Comparison of ENCODE assay signal across 27 cellular contexts in genomic region chr9:110526426-110526825, GRCh38. TPM values are rescaled to one million over a fixed set of nuclear protein-coding genes. Genes with fewer than 3 reads are reported as not detected.
A peak's percentile ranks its signal among the peaks of the same experiment; 100 is the strongest.
DNase-seq lines count a peak whose midpoint lies in the region; ATAC-seq, FAIRE-seq and TF ChIP-seq lines count a peak whose summit lies in the region.
"Had no signal": no experiment of that assay in that cellular context is flagged by ENCODE, and none has a peak within 500 bp of the region (broad histone marks: within the 10 kb centered on the region; RNA-seq: fewer than 3 reads in every experiment).

No MANE protein-coding gene starts in this region.

- TF ChIP-seq CTCF in AG04450 (IDR thresholded peaks at IDR 0.05; ENCODE audit: low read depth, low read length) (no peak), HFFc6 (IDR thresholded peaks at IDR 0.05) (no peak), astrocyte (IDR thresholded peaks at IDR 0.05; ENCODE audit: insufficient read depth, low read depth, low read length) (no peak), fibroblast of pulmonary artery (IDR thresholded peaks at IDR 0.05; ENCODE audit: low read length, missing control alignments) (no peak), GM23338 (conservative IDR thresholded peaks at IDR 0.05; ENCODE audit: low read depth in 2 of 2) (no peak)

- H3K4me1 Mint-ChIP-seq in HFFc6 (ENCODE audit: low read depth) = peaks cover 16% of the 10 kb centered on the region
- H3K4me1 Mint-ChIP-seq in astrocyte (ENCODE audit: low read depth, unreplicated experiment) = peaks cover 1% of the 10 kb centered on the region
- no peaks in the 10 kb centered on the region for H3K4me1 Mint-ChIP-seq in GM23338
- H3K4me1 Mint-ChIP-seq: activated CD4-positive, alpha-beta T cell treated with anti-CD3 and anti-CD28 coated beads, Interleukin-2, amount 10 ng/mL, durations not matched to agents 7 days and 5 days; activated naive CD8-positive, alpha-beta T cell treated with anti-CD3 and anti-CD28 coated beads, Interleukin-2, amount 10 ng/mL, durations not matched to agents 7 days and 5 days; CD8-positive, alpha-beta memory T cell; T-helper 17 cell had no signal

- DNase-seq in AG04450 (ENCODE audit: low read depth, low spot score) = peak; percentile 42
- peak; percentile 47 for DNase-seq in HFFc6
- peak; percentile 74 for DNase-seq in astrocyte (ENCODE audit: low read depth)
- peak; percentile 85 for DNase-seq in fibroblast of pulmonary artery (ENCODE audit: low read depth)
- DNase-seq in GM23338 (ENCODE audit: low spot score) = no peak
- DNase-seq in AML-193 (lab: John Stamatoyannopoulos, UW) = no peak
- no peak for DNase-seq in germinal center (ENCODE audit: low spot score)
- DNase-seq: ACHN; activated CD4-positive, alpha-beta T cell treated with anti-CD3 and anti-CD28 coated beads, Interleukin-2, amount 10 ng/mL, durations not matched to agents 7 days and 5 days; activated naive CD8-positive, alpha-beta T cell treated with anti-CD3 and anti-CD28 coated beads, Interleukin-2, amount 10 ng/mL, durations not matched to agents 7 days and 5 days; CD8-positive, alpha-beta memory T cell; DMS53; dorsolateral prefrontal cortex; heart left ventricle; KBM-7; left ventricle myocardium superior; stimulated activated CD4-positive, alpha-beta T cell treated with anti-CD3 and anti-CD28 coated beads, Interleukin-1b, Interleukin-23, amount 100 ng/mL, for 48 hours; stimulated activated naive CD4-positive, alpha-beta T cell; T-helper 17 cell; thyroid gland had no signal

- no peak overlapping the region for H3K27ac Mint-ChIP-seq in HFFc6
- H3K27ac Mint-ChIP-seq in astrocyte (ENCODE audit: unreplicated experiment) = no peak overlapping the region
- no peak overlapping the region for H3K27ac Mint-ChIP-seq in GM23338
- H3K27ac Mint-ChIP-seq: activated CD4-positive, alpha-beta T cell treated with anti-CD3 and anti-CD28 coated beads, Interleukin-2, amount 10 ng/mL, durations not matched to agents 7 days and 5 days; activated naive CD8-positive, alpha-beta T cell treated with anti-CD3 and anti-CD28 coated beads, Interleukin-2, amount 10 ng/mL, durations not matched to agents 7 days and 5 days; activated T-helper 2 cell treated with anti-CD3 and anti-CD28 coated beads, Interferon-gamma antibody, Interleukin-2, Interleukin-4, amounts not matched to agents 10 μg/mL and 5 μg/mL and 100 μg/mL, durations not matched to agents 14 hours and 24 hours and 36 hours; CD8-positive, alpha-beta memory T cell; nephron; T-helper 17 cell had no signal

- POLR2A ChIA-PET in AG04450 (lab: Yijun Ruan, JAX) = no interaction called here

- H3K79me2 ChIP-seq in astrocyte (ENCODE audit: insufficient read depth, low read length) = no peaks in the 10 kb centered on the region
- no peaks in the 10 kb centered on the region for H3K79me2 ChIP-seq in GM23338 (replicated peaks; ENCODE audit: insufficient read depth)
- H3K79me2 ChIP-seq: parathyroid adenoma had no signal

- H3K27me3 Mint-ChIP-seq in HFFc6 (ENCODE audit: insufficient read depth) (no peaks in the 10 kb centered on the region), astrocyte (ENCODE audit: low read depth, unreplicated experiment) (no peaks in the 10 kb centered on the region), GM23338 (ENCODE audit: insufficient read depth, low read depth, poor library complexity) (peaks cover 2% of the 10 kb centered on the region)
- H3K27me3 Mint-ChIP-seq: activated naive CD8-positive, alpha-beta T cell treated with anti-CD3 and anti-CD28 coated beads, Interleukin-2, amount 10 ng/mL, durations not matched to agents 7 days and 5 days; CD8-positive, alpha-beta memory T cell; T-helper 17 cell had no signal

- H3K36me3 ChIP-seq in astrocyte (ENCODE audit: insufficient read depth, low read length) (no peaks in the 10 kb centered on the region), GM23338 (ENCODE audit: insufficient read depth) (no peaks in the 10 kb centered on the region)
- H3K36me3 ChIP-seq: heart left ventricle, thyroid gland had no signal

- H3K27me3 ChIP-seq in AG04450 (ENCODE audit: control insufficient read depth, insufficient read depth, low read length) (no peaks in the 10 kb centered on the region), astrocyte (ENCODE audit: insufficient read depth, low read length) (no peaks in the 10 kb centered on the region), GM23338 (ENCODE audit: insufficient read depth) (no peaks in the 10 kb centered on the region)
- H3K27me3 ChIP-seq: dorsolateral prefrontal cortex, heart left ventricle, thyroid gland had no signal

- H3K9me3 ChIP-seq in AG04450 (ENCODE audit: control insufficient read depth, insufficient read depth, low read length) (no peaks in the 10 kb centered on the region), astrocyte (ENCODE audit: insufficient read depth, low read depth, low read length) (no peaks in the 10 kb centered on the region)
- H3K9me3 ChIP-seq: thyroid gland had no signal

- FAIRE-seq in astrocyte (lab: Jason Lieb, UNC) = peak; percentile 90

- H2AFZ ChIP-seq in astrocyte (ENCODE audit: low read depth, low read length) = no peak overlapping the region
- no peak overlapping the region for H2AFZ ChIP-seq in GM23338
- H2AFZ ChIP-seq: parathyroid adenoma had no signal

- H3K4me2 ChIP-seq in astrocyte (ENCODE audit: low read length) (no peak overlapping the region), GM23338 (no peak overlapping the region)

- H3K9me3 Mint-ChIP-seq in HFFc6 (no peaks in the 10 kb centered on the region), astrocyte (ENCODE audit: unreplicated experiment) (no peaks in the 10 kb centered on the region), GM23338 (no peaks in the 10 kb centered on the region)
- H3K9me3 Mint-ChIP-seq: activated CD4-positive, alpha-beta T cell treated with anti-CD3 and anti-CD28 coated beads, Interleukin-2, amount 10 ng/mL, durations not matched to agents 7 days and 5 days; activated naive CD8-positive, alpha-beta T cell treated with anti-CD3 and anti-CD28 coated beads, Interleukin-2, amount 10 ng/mL, durations not matched to agents 7 days and 5 days; activated T-helper 2 cell treated with anti-CD3 and anti-CD28 coated beads, Interferon-gamma antibody, Interleukin-2, Interleukin-4, amounts not matched to agents 10 μg/mL and 5 μg/mL and 100 μg/mL, durations not matched to agents 14 hours and 24 hours and 36 hours had no signal

- no peak overlapping the region for H3K9ac ChIP-seq in astrocyte (ENCODE audit: low read length)
- H3K9ac ChIP-seq: parathyroid adenoma had no signal

- no peak for ATAC-seq in GM23338
- no peak for ATAC-seq in GM18502 (IDR thresholded peaks at IDR 0.05; ENCODE audit: poor library complexity, unreplicated experiment)
- ATAC-seq: heart left ventricle, left ventricle myocardium superior, sciatic nerve, T-helper 17 cell had no signal

- no peaks in the 10 kb centered on the region for H3K9me2 ChIP-seq in GM23338 (ENCODE audit: insufficient read depth)

- CTCF ChIA-PET in AG04450 (lab: Charles Lee) = no interaction called here

- H3K4me3 Mint-ChIP-seq in HFFc6 = no peak overlapping the region
- no peak overlapping the region for H3K4me3 Mint-ChIP-seq in astrocyte (ENCODE audit: unreplicated experiment)
- no peak overlapping the region for H3K4me3 Mint-ChIP-seq in GM23338
- H3K4me3 Mint-ChIP-seq: activated CD4-positive, alpha-beta T cell treated with anti-CD3 and anti-CD28 coated beads, Interleukin-2, amount 10 ng/mL, durations not matched to agents 7 days and 5 days; activated naive CD8-positive, alpha-beta T cell treated with anti-CD3 and anti-CD28 coated beads, Interleukin-2, amount 10 ng/mL, durations not matched to agents 7 days and 5 days; CD8-positive, alpha-beta memory T cell; nephron; T-helper 17 cell had no signal

- no peaks in the 10 kb centered on the region for H3F3A ChIP-seq in GM23338 (replicated peaks; ENCODE audit: low read depth)

- H3K36me3 Mint-ChIP-seq in HFFc6 (ENCODE audit: low read depth) (0 out of 2 replicates have a peak, but pooled peaks cover 5% of the 10 kb centered on the region), astrocyte (ENCODE audit: low read depth, unreplicated experiment) (no peaks in the 10 kb centered on the region), GM23338 (ENCODE audit: low read depth) (no peaks in the 10 kb centered on the region)
- H3K36me3 Mint-ChIP-seq: activated naive CD8-positive, alpha-beta T cell treated with anti-CD3 and anti-CD28 coated beads, Interleukin-2, amount 10 ng/mL, durations not matched to agents 7 days and 5 days; CD8-positive, alpha-beta memory T cell had no signal

- H3K4me3 ChIP-seq in AG04450 (ENCODE audit: low read depth, low read length) (no peak overlapping the region), astrocyte (ENCODE audit: insufficient read depth, low read depth, low read length) (no peak overlapping the region), fibroblast of pulmonary artery (replicated peaks; ENCODE audit: low read depth, low read length) (no peak overlapping the region), GM23338 (no peak overlapping the region)
- H3K4me3 ChIP-seq: dorsolateral prefrontal cortex, heart left ventricle, thyroid gland had no signal

- no peak overlapping the region for H3K27ac ChIP-seq in AG04450 (ENCODE audit: low read depth, low read length)
- H3K27ac ChIP-seq in astrocyte (ENCODE audit: low read depth, low read length) = no peak overlapping the region
- no peak overlapping the region for H3K27ac ChIP-seq in GM23338 (ENCODE audit: low read depth)
- H3K27ac ChIP-seq: dorsolateral prefrontal cortex, epithelial cell of prostate, heart left ventricle, parathyroid adenoma, thyroid gland had no signal

- H4K20me1 ChIP-seq in astrocyte (ENCODE audit: insufficient read depth, low read length) = no peaks in the 10 kb centered on the region
- H4K20me1 ChIP-seq in GM23338 (replicated peaks; ENCODE audit: insufficient read depth) = no peaks in the 10 kb centered on the region

- H3K4me1 ChIP-seq in astrocyte (ENCODE audit: insufficient read depth, low read length) (no peaks in the 10 kb centered on the region), GM23338 (ENCODE audit: insufficient read depth) (no peaks in the 10 kb centered on the region)
- H3K4me1 ChIP-seq: parathyroid adenoma, thyroid gland had no signal

TF ChIP-seq in GM23338, 12 proteins besides CTCF, POLR2A, EP300 and RAD21:
- no peak for TF ChIP-seq EZH2phosphoT487 (IDR thresholded peaks at IDR 0.05; ENCODE audit: unreplicated experiment)
- no peak for TF ChIP-seq ZNF114 (CRISPR knock-in tag; IDR thresholded peaks at IDR 0.05)
- no peak for TF ChIP-seq JUNB (IDR thresholded peaks at IDR 0.05; ENCODE audit: unreplicated experiment)
- no peak for TF ChIP-seq EZH2 (IDR thresholded peaks at IDR 0.05; ENCODE audit: low read depth, unreplicated experiment)

RNA-seq across cellular contexts. Expression of gene SVEP1, which starts 53.1 kb away (rescaled TPM):
- polyA plus RNA-seq in AG04450 (2011; rRNA removed) = 34.8 and 40.9 TPM in 2 replicates
- polyA minus RNA-seq in AG04450 (2011; rRNA and poly(A)+ RNA removed) = 84.2 and 94.7 TPM in 2 replicates
- total RNA-seq in HFFc6 (2021; fragmentation: NEBNext Ultra II Directional; extraction: Animal tissue kit (Norgen Biotek cat#: 25700)) = 1 to 10 TPM; 4.0 to 6.8 (median 5.8) TPM
- 1.1 and 1.5 TPM in 2 replicates for total RNA-seq in astrocyte
- 0.50 and 0.63 TPM in 2 replicates for total RNA-seq in GM23338 (2014; rRNA removed; shearing (Covaris generic))
- polyA plus RNA-seq in GM23338 (2016; fragmentation: Nextera tagmentation; extraction: Ambion mirVana) = 0.17 and 0.18 TPM in 2 replicates
- total RNA-seq: activated CD4-positive, alpha-beta T cell treated with anti-CD3 and anti-CD28 coated beads, Interleukin-2, amount 10 ng/mL, durations not matched to agents 7 days and 5 days; activated naive CD8-positive, alpha-beta T cell treated with anti-CD3 and anti-CD28 coated beads, Interleukin-2, amount 10 ng/mL, durations not matched to agents 7 days and 5 days; activated T-helper 2 cell treated with anti-CD3 and anti-CD28 coated beads, Interferon-gamma antibody, Interleukin-2, Interleukin-4, amounts not matched to agents 10 μg/mL and 5 μg/mL and 100 μg/mL, durations not matched to agents 14 hours and 24 hours and 36 hours; CD8-positive, alpha-beta memory T cell; SK-MEL-5 had no signal
- polyA plus RNA-seq: CD8-positive, alpha-beta memory T cell had no signal

Comparison
In these comparisons a context has a peak if more than half of its experiments do, and no peak if none do; other contexts are left out.
1. DNase-seq: peak in AG04450 (single experiment), HFFc6 (single experiment), astrocyte (single experiment) and fibroblast of pulmonary artery (single experiment); none in GM23338 (single experiment), AML-193 (0 of 2) and germinal center (single experiment).